In the genomic region with DNA sequence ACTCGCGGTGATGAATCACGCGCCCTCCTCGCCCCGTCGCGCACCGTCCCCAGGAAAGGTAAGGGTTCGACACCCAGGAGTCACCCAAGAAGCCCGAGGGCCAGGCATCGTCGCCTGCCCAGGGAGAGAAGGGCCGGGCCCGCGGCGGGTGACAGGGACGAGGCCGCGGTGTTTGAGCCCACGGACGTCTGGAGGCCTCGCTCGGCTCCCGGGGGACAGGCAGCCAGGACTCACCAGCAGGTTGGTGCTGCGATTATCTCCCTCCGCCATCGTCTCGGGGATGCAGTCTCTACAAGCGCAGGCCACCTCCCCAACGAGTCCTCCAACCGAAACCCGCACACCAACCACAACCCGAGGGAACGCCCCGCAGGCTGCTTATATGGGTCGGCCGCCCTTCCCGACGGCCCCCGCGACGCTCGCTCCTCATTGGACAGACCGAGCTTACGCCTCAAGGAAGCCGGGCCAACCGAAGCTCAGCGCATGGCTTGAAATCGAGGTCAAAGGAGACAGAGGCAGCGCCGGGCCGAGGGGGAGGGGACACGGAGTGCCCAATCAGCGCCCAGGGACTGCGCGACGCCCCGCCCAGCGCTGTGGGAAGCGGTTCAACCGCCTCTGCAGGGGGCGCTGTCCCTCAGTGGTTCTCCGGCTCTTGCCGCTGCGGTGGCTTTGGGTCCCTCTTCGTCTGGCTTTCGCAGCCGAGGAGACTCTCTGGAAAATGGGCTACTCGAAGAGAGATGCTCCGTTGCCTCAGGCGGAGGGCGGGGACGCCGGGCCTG, we compare ENCODE assay signal across 8 cellular contexts. TPM values are rescaled to one million over a fixed set of nuclear protein-coding genes. Genes with fewer than 3 reads are reported as not detected.
DNase-seq lines count a peak whose midpoint lies in the region; ATAC-seq and TF ChIP-seq lines count a peak whose summit lies in the region.

A gene (minus strand): TSS at position 353 of the 776 bp plus-strand sequence. CDS start 83 bp downstream, at position 270.

- H3K4me1 ChIP-seq in BE2C: no peaks in the 10 kb centered on the region; the same call in 1 of the 2 replicates
- peaks cover 4% of the 10 kb centered on the region for H3K4me1 ChIP-seq in colonic mucosa

- intact Hi-C loops in colonic mucosa (cut with DNase I): no loop called here

- DNase-seq in BE2C (peak; percentile 99), GM19238 (ENCODE audit: insufficient read length, low spot score) (peak; percentile 88), NCI-H524 treated with DMSO at 0.1 percent for 48 hours (lab: John Stamatoyannopoulos, UW) (peak; percentile 98), colonic mucosa (peak; percentile 99)
- peak; percentile 99 for DNase-seq in activated CD4-positive, alpha-beta T cell treated with anti-CD3 and anti-CD28 coated beads for 48 hours
- peak; percentile 99 for DNase-seq in stimulated activated CD4-positive, alpha-beta T cell treated with anti-CD3 and anti-CD28 coated beads, Interleukin-1b, Interleukin-23, amount 100 ng/mL, for 48 hours

- H3K27me3 ChIP-seq in BE2C: no peaks in the 10 kb centered on the region
- H3K27me3 ChIP-seq in colonic mucosa: no peaks in the 10 kb centered on the region
- no peaks in the 10 kb centered on the region for H3K27me3 ChIP-seq in layer of hippocampus (ENCODE audit: control insufficient read depth, insufficient read depth, low read length)

- peak within 1 kb of the TSS; percentile 88 for H3K4me3 ChIP-seq in BE2C (ENCODE audit: low read depth, low read length)
- H3K4me3 ChIP-seq in colonic mucosa: peak within 1 kb of the TSS; percentile 92

- H3K36me3 ChIP-seq in BE2C: peaks cover 15% of the 10 kb centered on the region
- peaks cover 4% of the 10 kb centered on the region for H3K36me3 ChIP-seq in colonic mucosa

- TF ChIP-seq CTCF in BE2C (IDR thresholded peaks at IDR 0.05; ENCODE audit: low read depth, low read length) (peak; percentile 85), colonic mucosa (IDR thresholded peaks at IDR 0.05) (peak; percentile 88)

- H3K27ac ChIP-seq in colonic mucosa (peak within 1 kb of the TSS; percentile 90), layer of hippocampus (ENCODE audit: low read depth, low read length) (peak within 1 kb of the TSS; percentile 93)

- H3K9me3 ChIP-seq in BE2C (no peaks in the 10 kb centered on the region), colonic mucosa (no peaks in the 10 kb centered on the region)

- peak within 1 kb of the TSS; percentile 78 to 99 for H3K9ac ChIP-seq in colonic mucosa (ENCODE audit: low read depth in 2 of 2, low read length in 2 of 2)

- peak; percentile 89 for ATAC-seq in HG03457 (IDR thresholded peaks at IDR 0.05; ENCODE audit: unreplicated experiment)

RNA-seq across cellular contexts. Expression of the gene that starts here (rescaled TPM):
- polyA plus RNA-seq in BE2C (2012; ENCODE audit: insufficient read depth, insufficient read length, low read depth): 186 TPM
- 100 to 1,000 TPM; 205 to 251 TPM for total RNA-seq in colonic mucosa

Comparison
In these comparisons a context has a peak if more than half of its experiments do, and no peak if none do; other contexts are left out.
1. Peak in every context shown above with its lines: DNase-seq, ATAC-seq, H3K4me3 ChIP-seq and H3K27ac ChIP-seq.